In genomic region chr10:21203473-21204107, GRCh38 we compare ENCODE assay signal across 18 cellular contexts.
"Had no signal": no experiment of that assay in that cellular context is flagged by ENCODE, and none has a peak within 500 bp of the region (broad histone marks: within the 10 kb centered on the region; RNA-seq: fewer than 3 reads in every experiment).

No MANE protein-coding gene starts in this region.

- ATAC-seq: gastrocnemius medialis; naive thymus-derived CD4-positive, alpha-beta T cell had no signal

- H3K27ac ChIP-seq: gastrocnemius medialis, heart right ventricle, neutrophil, right atrium auricular region, stomach, thoracic aorta, transverse colon had no signal

- H3K9me3 ChIP-seq: gastrocnemius medialis, neutrophil, thoracic aorta had no signal

- DNase-seq: cortex of kidney; effector memory CD4-positive, alpha-beta T cell; gastrocnemius medialis; hypothalamus; islet precursor cell; mesendoderm; naive thymus-derived CD4-positive, alpha-beta T cell; nephron progenitor cell; small intestine; stimulated activated CD4-positive, alpha-beta T cell treated with anti-CD3 and anti-CD28 coated beads, Interleukin-12 subunit alpha, Interleukin-12 subunit beta, amount 100 ng/mL, for 4 hours; stimulated activated naive CD4-positive, alpha-beta T cell; stomach; substantia nigra; transverse colon had no signal

- H3K27me3 ChIP-seq: heart right ventricle, neutrophil, right atrium auricular region, stomach, transverse colon had no signal

- H3K4me1 ChIP-seq: gastrocnemius medialis, stomach, transverse colon had no signal

- H3K36me3 ChIP-seq: gastrocnemius medialis, heart right ventricle, neutrophil, right atrium auricular region, stomach, thoracic aorta, transverse colon had no signal

- H3K4me3 ChIP-seq: gastrocnemius medialis, heart right ventricle, right atrium auricular region, stomach, thoracic aorta, transverse colon had no signal
